Comparison of ENCODE assay signal across 1 cellular context in the genomic region with DNA sequence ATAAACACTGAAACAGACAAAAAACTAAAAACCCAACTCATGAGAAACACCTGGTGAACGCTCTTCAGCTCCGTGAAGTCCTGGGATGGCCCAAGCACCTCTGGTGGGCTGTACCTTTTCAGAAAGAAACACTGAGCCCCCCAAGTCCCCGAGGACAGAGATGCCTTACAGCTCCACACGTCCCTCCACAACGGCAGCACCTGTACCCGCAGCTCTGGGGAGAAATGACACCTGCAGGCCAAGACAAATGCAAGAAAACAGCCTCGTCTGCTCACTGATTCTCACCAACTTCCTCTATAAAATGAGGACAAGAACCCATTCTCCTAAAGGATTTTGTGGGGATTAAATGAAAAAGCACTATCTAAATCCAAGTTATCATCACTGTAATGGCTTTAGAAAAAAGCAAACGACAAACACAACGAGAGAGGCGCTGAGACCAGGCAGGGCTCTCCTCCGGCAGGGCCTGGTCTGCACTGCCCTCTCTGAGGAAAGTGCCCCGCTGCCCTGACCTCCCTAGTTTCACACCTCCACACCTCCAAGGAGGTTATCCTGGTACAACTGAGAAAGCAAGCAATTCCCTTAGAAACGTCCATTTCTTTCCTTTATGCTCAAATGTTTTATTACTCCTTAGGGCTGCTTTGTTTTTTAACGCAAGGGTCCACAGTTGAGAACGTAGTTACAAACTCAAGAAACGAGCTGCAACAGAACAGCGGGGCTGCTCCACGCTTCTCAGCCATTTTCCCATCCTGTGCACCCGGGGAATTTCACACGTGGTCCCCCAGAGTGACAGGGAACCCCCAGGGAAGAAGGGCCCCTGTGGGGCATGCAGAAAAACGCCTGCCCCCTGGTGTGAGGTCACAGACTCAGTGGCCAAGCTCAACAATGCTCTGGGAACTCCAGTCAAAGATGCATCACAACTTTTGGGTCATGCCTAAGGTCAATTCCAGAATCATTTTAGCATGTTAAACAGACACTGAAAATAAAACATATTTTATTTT.
TF ChIP-seq lines count a peak whose summit lies in the region.

No MANE protein-coding gene starts in this region.

TF ChIP-seq in GM23338, 12 proteins besides CTCF, POLR2A, EP300 and RAD21 (continued from another document):
- TF ChIP-seq, protein P1, sequence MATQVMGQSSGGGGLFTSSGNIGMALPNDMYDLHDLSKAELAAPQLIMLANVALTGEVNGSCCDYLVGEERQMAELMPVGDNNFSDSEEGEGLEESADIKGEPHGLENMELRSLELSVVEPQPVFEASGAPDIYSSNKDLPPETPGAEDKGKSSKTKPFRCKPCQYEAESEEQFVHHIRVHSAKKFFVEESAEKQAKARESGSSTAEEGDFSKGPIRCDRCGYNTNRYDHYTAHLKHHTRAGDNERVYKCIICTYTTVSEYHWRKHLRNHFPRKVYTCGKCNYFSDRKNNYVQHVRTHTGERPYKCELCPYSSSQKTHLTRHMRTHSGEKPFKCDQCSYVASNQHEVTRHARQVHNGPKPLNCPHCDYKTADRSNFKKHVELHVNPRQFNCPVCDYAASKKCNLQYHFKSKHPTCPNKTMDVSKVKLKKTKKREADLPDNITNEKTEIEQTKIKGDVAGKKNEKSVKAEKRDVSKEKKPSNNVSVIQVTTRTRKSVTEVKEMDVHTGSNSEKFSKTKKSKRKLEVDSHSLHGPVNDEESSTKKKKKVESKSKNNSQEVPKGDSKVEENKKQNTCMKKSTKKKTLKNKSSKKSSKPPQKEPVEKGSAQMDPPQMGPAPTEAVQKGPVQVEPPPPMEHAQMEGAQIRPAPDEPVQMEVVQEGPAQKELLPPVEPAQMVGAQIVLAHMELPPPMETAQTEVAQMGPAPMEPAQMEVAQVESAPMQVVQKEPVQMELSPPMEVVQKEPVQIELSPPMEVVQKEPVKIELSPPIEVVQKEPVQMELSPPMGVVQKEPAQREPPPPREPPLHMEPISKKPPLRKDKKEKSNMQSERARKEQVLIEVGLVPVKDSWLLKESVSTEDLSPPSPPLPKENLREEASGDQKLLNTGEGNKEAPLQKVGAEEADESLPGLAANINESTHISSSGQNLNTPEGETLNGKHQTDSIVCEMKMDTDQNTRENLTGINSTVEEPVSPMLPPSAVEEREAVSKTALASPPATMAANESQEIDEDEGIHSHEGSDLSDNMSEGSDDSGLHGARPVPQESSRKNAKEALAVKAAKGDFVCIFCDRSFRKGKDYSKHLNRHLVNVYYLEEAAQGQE (IDR thresholded peaks at IDR 0.05; ENCODE audit: unreplicated experiment): no peak
- TF ChIP-seq STAT1 (IDR thresholded peaks at IDR 0.05; ENCODE audit: unreplicated experiment): no peak
- TF ChIP-seq ZNF114 (CRISPR knock-in tag; IDR thresholded peaks at IDR 0.05): no peak
- TF ChIP-seq, protein P2, sequence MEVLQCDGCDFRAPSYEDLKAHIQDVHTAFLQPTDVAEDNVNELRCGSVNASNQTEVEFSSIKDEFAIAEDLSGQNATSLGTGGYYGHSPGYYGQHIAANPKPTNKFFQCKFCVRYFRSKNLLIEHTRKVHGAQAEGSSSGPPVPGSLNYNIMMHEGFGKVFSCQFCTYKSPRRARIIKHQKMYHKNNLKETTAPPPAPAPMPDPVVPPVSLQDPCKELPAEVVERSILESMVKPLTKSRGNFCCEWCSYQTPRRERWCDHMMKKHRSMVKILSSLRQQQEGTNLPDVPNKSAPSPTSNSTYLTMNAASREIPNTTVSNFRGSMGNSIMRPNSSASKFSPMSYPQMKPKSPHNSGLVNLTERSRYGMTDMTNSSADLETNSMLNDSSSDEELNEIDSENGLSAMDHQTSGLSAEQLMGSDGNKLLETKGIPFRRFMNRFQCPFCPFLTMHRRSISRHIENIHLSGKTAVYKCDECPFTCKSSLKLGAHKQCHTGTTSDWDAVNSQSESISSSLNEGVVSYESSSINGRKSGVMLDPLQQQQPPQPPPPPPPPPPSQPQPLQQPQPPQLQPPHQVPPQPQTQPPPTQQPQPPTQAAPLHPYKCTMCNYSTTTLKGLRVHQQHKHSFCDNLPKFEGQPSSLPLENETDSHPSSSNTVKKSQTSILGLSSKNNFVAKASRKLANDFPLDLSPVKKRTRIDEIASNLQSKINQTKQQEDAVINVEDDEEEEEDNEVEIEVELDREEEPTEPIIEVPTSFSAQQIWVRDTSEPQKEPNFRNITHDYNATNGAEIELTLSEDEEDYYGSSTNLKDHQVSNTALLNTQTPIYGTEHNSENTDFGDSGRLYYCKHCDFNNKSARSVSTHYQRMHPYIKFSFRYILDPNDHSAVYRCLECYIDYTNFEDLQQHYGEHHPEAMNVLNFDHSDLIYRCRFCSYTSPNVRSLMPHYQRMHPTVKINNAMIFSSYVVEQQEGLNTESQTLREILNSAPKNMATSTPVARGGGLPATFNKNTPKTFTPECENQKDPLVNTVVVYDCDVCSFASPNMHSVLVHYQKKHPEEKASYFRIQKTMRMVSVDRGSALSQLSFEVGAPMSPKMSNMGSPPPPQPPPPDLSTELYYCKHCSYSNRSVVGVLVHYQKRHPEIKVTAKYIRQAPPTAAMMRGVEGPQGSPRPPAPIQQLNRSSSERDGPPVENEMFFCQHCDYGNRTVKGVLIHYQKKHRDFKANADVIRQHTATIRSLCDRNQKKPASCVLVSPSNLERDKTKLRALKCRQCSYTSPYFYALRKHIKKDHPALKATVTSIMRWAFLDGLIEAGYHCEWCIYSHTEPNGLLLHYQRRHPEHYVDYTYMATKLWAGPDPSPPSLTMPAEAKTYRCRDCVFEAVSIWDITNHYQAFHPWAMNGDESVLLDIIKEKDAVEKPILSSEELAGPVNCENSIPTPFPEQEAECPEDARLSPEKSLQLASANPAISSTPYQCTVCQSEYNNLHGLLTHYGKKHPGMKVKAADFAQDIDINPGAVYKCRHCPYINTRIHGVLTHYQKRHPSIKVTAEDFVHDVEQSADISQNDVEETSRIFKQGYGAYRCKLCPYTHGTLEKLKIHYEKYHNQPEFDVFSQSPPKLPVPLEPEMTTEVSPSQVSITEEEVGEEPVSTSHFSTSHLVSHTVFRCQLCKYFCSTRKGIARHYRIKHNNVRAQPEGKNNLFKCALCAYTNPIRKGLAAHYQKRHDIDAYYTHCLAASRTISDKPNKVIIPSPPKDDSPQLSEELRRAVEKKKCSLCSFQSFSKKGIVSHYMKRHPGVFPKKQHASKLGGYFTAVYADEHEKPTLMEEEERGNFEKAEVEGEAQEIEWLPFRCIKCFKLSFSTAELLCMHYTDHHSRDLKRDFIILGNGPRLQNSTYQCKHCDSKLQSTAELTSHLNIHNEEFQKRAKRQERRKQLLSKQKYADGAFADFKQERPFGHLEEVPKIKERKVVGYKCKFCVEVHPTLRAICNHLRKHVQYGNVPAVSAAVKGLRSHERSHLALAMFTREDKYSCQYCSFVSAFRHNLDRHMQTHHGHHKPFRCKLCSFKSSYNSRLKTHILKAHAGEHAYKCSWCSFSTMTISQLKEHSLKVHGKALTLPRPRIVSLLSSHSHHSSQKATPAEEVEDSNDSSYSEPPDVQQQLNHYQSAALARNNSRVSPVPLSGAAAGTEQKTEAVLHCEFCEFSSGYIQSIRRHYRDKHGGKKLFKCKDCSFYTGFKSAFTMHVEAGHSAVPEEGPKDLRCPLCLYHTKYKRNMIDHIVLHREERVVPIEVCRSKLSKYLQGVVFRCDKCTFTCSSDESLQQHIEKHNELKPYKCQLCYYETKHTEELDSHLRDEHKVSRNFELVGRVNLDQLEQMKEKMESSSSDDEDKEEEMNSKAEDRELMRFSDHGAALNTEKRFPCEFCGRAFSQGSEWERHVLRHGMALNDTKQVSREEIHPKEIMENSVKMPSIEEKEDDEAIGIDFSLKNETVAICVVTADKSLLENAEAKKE (CRISPR knock-in tag; IDR thresholded peaks at IDR 0.05): no peak
- no peak for TF ChIP-seq EZH2 (IDR thresholded peaks at IDR 0.05; ENCODE audit: low read depth, unreplicated experiment)
- no peak for TF ChIP-seq NANOG (IDR thresholded peaks at IDR 0.05; ENCODE audit: borderline replicate concordance)
- TF ChIP-seq, protein P3, sequence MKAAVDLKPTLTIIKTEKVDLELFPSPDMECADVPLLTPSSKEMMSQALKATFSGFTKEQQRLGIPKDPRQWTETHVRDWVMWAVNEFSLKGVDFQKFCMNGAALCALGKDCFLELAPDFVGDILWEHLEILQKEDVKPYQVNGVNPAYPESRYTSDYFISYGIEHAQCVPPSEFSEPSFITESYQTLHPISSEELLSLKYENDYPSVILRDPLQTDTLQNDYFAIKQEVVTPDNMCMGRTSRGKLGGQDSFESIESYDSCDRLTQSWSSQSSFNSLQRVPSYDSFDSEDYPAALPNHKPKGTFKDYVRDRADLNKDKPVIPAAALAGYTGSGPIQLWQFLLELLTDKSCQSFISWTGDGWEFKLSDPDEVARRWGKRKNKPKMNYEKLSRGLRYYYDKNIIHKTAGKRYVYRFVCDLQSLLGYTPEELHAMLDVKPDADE (IDR thresholded peaks at IDR 0.05): no peak
- TF ChIP-seq CREB1 (CRISPR knock-in tag; IDR thresholded peaks at IDR 0.05; ENCODE audit: low read depth): no peak
- TF ChIP-seq POLR2AphosphoS5 (IDR thresholded peaks at IDR 0.05; ENCODE audit: low read depth): no peak
- TF ChIP-seq EZH2phosphoT487 (IDR thresholded peaks at IDR 0.05; ENCODE audit: unreplicated experiment): no peak
